In genomic region chr1:230314142-230314470, GRCh38 we compare ENCODE assay signal across 19 cellular contexts.
DNase-seq lines count a peak whose midpoint lies in the region; ATAC-seq and TF ChIP-seq lines count a peak whose summit lies in the region.
"Had no signal": no experiment of that assay in that cellular context is flagged by ENCODE, and none has a peak within 500 bp of the region (broad histone marks: within the 10 kb centered on the region; RNA-seq: fewer than 3 reads in every experiment).

No MANE protein-coding gene starts in this region.

- H3K4me1 Mint-ChIP-seq in endothelial cell (ENCODE audit: unreplicated experiment): no peaks in the 10 kb centered on the region

- no peaks in the 10 kb centered on the region for H3K36me3 ChIP-seq in heart right ventricle
- H3K36me3 ChIP-seq: BLaER1 had no signal

- 86 to 93% methylated on average over 8 of the region's 8 CpGs for WGBS in heart right ventricle, 2 donors

- H3K27me3 Mint-ChIP-seq in endothelial cell (ENCODE audit: unreplicated experiment): peaks cover 5% of the 10 kb centered on the region

- no peaks in the 10 kb centered on the region for H3K9me3 ChIP-seq in heart right ventricle
- H3K9me3 ChIP-seq: BLaER1, Caco-2 had no signal

- H3K4me3 ChIP-seq in heart right ventricle: no peak overlapping the region
- H3K4me3 ChIP-seq in dorsolateral prefrontal cortex: no peak overlapping the region
- H3K4me3 ChIP-seq: BLaER1 had no signal

- H3K4me1 ChIP-seq in heart right ventricle: peaks cover 0 to 12% (median 0%) of the 10 kb centered on the region in 9 donors
- H3K4me1 ChIP-seq: Caco-2 had no signal

- ATAC-seq in heart right ventricle (no peak), HG02970 (IDR thresholded peaks at IDR 0.05; ENCODE audit: low FRiP score, unreplicated experiment) (no peak)
- ATAC-seq: CD8-positive, alpha-beta T cell had no signal

- no peak overlapping the region for H3K4me3 Mint-ChIP-seq in endothelial cell (ENCODE audit: unreplicated experiment)
- H3K4me3 Mint-ChIP-seq: B cell; CD4-positive, CD25-positive, alpha-beta regulatory T cell; CD8-positive, alpha-beta T cell had no signal

- H3K36me3 Mint-ChIP-seq in endothelial cell (ENCODE audit: low read depth, unreplicated experiment): no peaks in the 10 kb centered on the region
- H3K36me3 Mint-ChIP-seq: CD4-positive, CD25-positive, alpha-beta regulatory T cell; CD8-positive, alpha-beta T cell had no signal

- H3K27me3 ChIP-seq in heart right ventricle: peaks cover 0 to 26% (median 5%) of the 10 kb centered on the region in 7 donors
- H3K27me3 ChIP-seq in dorsolateral prefrontal cortex: no peaks in the 10 kb centered on the region
- H3K27me3 ChIP-seq: BLaER1 had no signal

- TF ChIP-seq CTCF in heart right ventricle (IDR thresholded peaks at IDR 0.05) (no peak), dorsolateral prefrontal cortex (IDR thresholded peaks at IDR 0.05 in 54 of 56, conservative IDR thresholded peaks at IDR 0.05 in 2 of 56; ENCODE audit: low read depth in 1 of 56, partially characterized antibody in 56 of 56) (no peak), endothelial cell (IDR thresholded peaks at IDR 0.05; ENCODE audit: unreplicated experiment) (no peak)

- H3K9me3 Mint-ChIP-seq in endothelial cell (ENCODE audit: unreplicated experiment): no peaks in the 10 kb centered on the region
- H3K9me3 Mint-ChIP-seq: CD4-positive, CD25-positive, alpha-beta regulatory T cell; CD8-positive, alpha-beta T cell had no signal

- H3K27ac ChIP-seq in heart right ventricle: no peak overlapping the region
- H3K27ac ChIP-seq in dorsolateral prefrontal cortex: peak overlapping the region in 35 of 59 donors; percentile 7 to 76 (median 45)
- peak overlapping the region; percentile 15 for H3K27ac ChIP-seq in temporal lobe (ENCODE audit: low read depth, low read length)
- H3K27ac ChIP-seq: 22Rv1, BLaER1, C4-2B had no signal

- intact Hi-C loops in cardiac septum (cut with DNase I) (no loop called here), heart right ventricle (cut with DNase I) (loop anchor here in 4 of 10 donors (5.0 to 10.0 kb wide), 2 partner anchors 652 to 1059 kb away; no protein-coding TSS in a partner anchor), dorsolateral prefrontal cortex (cut with DNase I) (loop anchor here (5.0 to 10.0 kb wide), 3 partner anchors 33 to 739 kb away; no protein-coding TSS in a partner anchor), posterior vena cava (cut with DNase I) (loop anchor here in 1 of 2 donors (5.0 kb wide), 1 partner anchor 652 kb away; no protein-coding TSS in a partner anchor)

- DNase-seq in cardiac septum (ENCODE audit: low spot score): peak; percentile 68
- no peak for DNase-seq in heart right ventricle
- DNase-seq in dorsolateral prefrontal cortex: peak in 1 of 10 donors; percentile 8
- DNase-seq in posterior vena cava (ENCODE audit: low spot score): peak; percentile 42
- DNase-seq in endothelial cell (ENCODE audit: low spot score): no peak
- DNase-seq in HUDEP-2 (lab: John Stamatoyannopoulos, UW; ENCODE audit: unreplicated experiment in 76 of 76): no peak
- DNase-seq: Caco-2; CD4-positive, CD25-positive, alpha-beta regulatory T cell; CD8-positive, alpha-beta T cell; DMS153; DND-41; H7; HCEC 1CT had no signal

- H3K27ac Mint-ChIP-seq in endothelial cell (ENCODE audit: unreplicated experiment): no peak overlapping the region
- H3K27ac Mint-ChIP-seq: B cell; CD4-positive, CD25-positive, alpha-beta regulatory T cell; CD8-positive, alpha-beta T cell had no signal

Comparison
In these comparisons a context has a peak if more than half of its experiments do, and no peak if none do; other contexts are left out.
1. DNase-seq: peak in cardiac septum (single experiment) and posterior vena cava (single experiment); none in heart right ventricle (0 of 2), endothelial cell (single experiment) and HUDEP-2 (0 of 76).
2. H3K27ac ChIP-seq: peak in dorsolateral prefrontal cortex (35 of 59) and temporal lobe (single experiment); none in heart right ventricle (0 of 10).